8 cellular contexts compared by ENCODE assay signal in the genomic region with DNA sequence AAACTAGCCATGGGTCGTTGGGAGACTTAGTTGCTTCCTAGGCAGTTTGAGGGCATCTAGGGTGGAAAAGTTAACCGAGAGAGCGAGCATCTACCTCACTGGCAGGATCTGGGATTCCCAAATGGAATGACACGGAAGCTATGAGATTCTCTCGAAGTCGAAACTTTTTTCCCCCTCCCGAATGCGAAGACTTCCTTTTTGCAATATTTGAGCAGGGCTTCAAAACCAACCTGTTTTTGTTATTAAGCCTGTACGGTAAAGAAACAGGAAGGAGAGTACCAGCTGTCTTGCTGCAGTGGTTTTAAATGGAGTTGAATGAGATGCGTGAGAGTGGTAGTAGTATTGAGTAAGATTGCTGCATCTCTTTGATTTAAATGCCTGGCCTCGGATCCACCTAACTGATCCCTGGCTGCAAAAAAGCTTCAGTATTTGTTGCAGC. TPM values are rescaled to one million over a fixed set of nuclear protein-coding genes. Genes with fewer than 3 reads are reported as not detected.
DNase-seq lines count a peak whose midpoint lies in the region; ATAC-seq lines count a peak whose summit lies in the region.

No MANE protein-coding gene starts in this region.

- POLR2A ChIA-PET in activated CD8-positive, alpha-beta T cell treated with anti-CD3 and anti-CD28 coated beads, Interleukin-2, amount 10 ng/mL, durations not matched to agents 7 days and 5 days (lab: Charles Lee): interaction anchor here (0.5 to 3.9 kb wide), 18 partner anchors 9 to 146 kb away, joined by 3 to 81 read pairs (median 4); partner anchors contain the start of gene ZMYND8

- H3K4me3 Mint-ChIP-seq in activated CD8-positive, alpha-beta T cell treated with anti-CD3 and anti-CD28 coated beads, Interleukin-2, amount 10 ng/mL, durations not matched to agents 7 days and 5 days: peak overlapping the region; percentile 96

- no peaks in the 10 kb centered on the region for H3K9me3 Mint-ChIP-seq in activated CD8-positive, alpha-beta T cell treated with anti-CD3 and anti-CD28 coated beads, Interleukin-2, amount 10 ng/mL, durations not matched to agents 7 days and 5 days (ENCODE audit: insufficient read depth)

- ATAC-seq in activated CD8-positive, alpha-beta T cell treated with anti-CD3 and anti-CD28 coated beads, Interleukin-2, amount 10 ng/mL, durations not matched to agents 7 days and 5 days: peak; percentile 40

- DNase-seq in NCI-H82 (lab: John Stamatoyannopoulos, UW): peak; percentile 57
- no peak for DNase-seq in NCI-H82 treated with DMSO at 0.1 percent for 48 hours (lab: John Stamatoyannopoulos, UW; ENCODE audit: unreplicated experiment)
- DNase-seq in NCI-H146 (lab: John Stamatoyannopoulos, UW): peak; percentile 21
- DNase-seq in activated CD8-positive, alpha-beta T cell treated with anti-CD3 and anti-CD28 coated beads, Interleukin-2, amount 10 ng/mL, durations not matched to agents 7 days and 5 days: peak; percentile 58
- peak; percentile 40 for DNase-seq in glomerular visceral epithelial cell (ENCODE audit: extremely low spot score)
- peak; percentile 62 for DNase-seq in pons (ENCODE audit: low spot score)
- DNase-seq in stimulated activated CD4-positive, alpha-beta T cell treated with anti-CD3 and anti-CD28 coated beads, Interleukin-12 subunit alpha, Interleukin-12 subunit beta, amount 100 ng/mL, for 4 hours: no peak
- DNase-seq in GM19238 (ENCODE audit: insufficient read length, low spot score): no peak

- peaks cover 55% of the 10 kb centered on the region for H3K4me1 Mint-ChIP-seq in activated CD8-positive, alpha-beta T cell treated with anti-CD3 and anti-CD28 coated beads, Interleukin-2, amount 10 ng/mL, durations not matched to agents 7 days and 5 days (ENCODE audit: low read depth)

- peak overlapping the region; percentile 87 for H3K27ac Mint-ChIP-seq in activated CD8-positive, alpha-beta T cell treated with anti-CD3 and anti-CD28 coated beads, Interleukin-2, amount 10 ng/mL, durations not matched to agents 7 days and 5 days

- peaks cover 24% of the 10 kb centered on the region for H3K36me3 Mint-ChIP-seq in activated CD8-positive, alpha-beta T cell treated with anti-CD3 and anti-CD28 coated beads, Interleukin-2, amount 10 ng/mL, durations not matched to agents 7 days and 5 days (ENCODE audit: low read depth)

- CTCF ChIA-PET in activated CD8-positive, alpha-beta T cell treated with anti-CD3 and anti-CD28 coated beads, Interleukin-2, amount 10 ng/mL, durations not matched to agents 7 days and 5 days (lab: Charles Lee): interaction anchor here (0.7 to 4.0 kb wide), 16 partner anchors 10 to 300 kb away, joined by 3 to 33 read pairs (median 6); partner anchors contain the start of gene ZMYND8

- H3K27me3 Mint-ChIP-seq in activated CD8-positive, alpha-beta T cell treated with anti-CD3 and anti-CD28 coated beads, Interleukin-2, amount 10 ng/mL, durations not matched to agents 7 days and 5 days (ENCODE audit: low read depth): no peaks in the 10 kb centered on the region

RNA-seq across cellular contexts. Expression of gene NCOA3, which starts 1.1 kb away (rescaled TPM):
- 10 to 100 TPM; 57.4 to 60.1 TPM for total RNA-seq in activated CD8-positive, alpha-beta T cell treated with anti-CD3 and anti-CD28 coated beads, Interleukin-2, amount 10 ng/mL, durations not matched to agents 7 days and 5 days

Comparison
In these comparisons a context has a peak if more than half of its experiments do, and no peak if none do; other contexts are left out.
1. DNase-seq: peak in NCI-H82 (single experiment), NCI-H146 (single experiment), activated CD8-positive, alpha-beta T cell treated with anti-CD3 and anti-CD28 coated beads, Interleukin-2, amount 10 ng/mL, durations not matched to agents 7 days and 5 days (single experiment), glomerular visceral epithelial cell (single experiment) and pons (single experiment); none in NCI-H82 treated with DMSO at 0.1 percent for 48 hours (single experiment), stimulated activated CD4-positive, alpha-beta T cell treated with anti-CD3 and anti-CD28 coated beads, Interleukin-12 subunit alpha, Interleukin-12 subunit beta, amount 100 ng/mL, for 4 hours (single experiment) and GM19238 (single experiment).